1 cellular context compared by ENCODE assay signal in the genomic region with DNA sequence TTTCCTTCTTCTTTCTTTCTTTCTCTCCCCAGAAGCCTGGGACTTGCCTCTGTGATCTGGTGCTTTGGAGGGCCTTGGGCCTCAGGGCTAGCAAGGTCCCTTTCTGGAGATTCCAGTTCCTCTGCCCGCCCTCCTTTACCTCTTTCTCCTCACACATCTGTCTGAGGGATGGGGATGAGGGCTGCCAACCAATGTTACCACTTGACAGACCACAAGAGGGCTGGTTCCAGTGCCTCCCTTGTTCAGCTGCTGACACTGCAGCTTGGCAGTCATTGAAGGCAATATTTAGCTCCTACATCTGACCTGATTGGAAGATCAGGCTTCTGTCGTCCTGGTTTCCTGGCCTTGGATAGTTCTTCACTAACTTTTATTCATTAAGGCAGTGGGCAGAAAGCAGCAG.
TF ChIP-seq lines count a peak whose summit lies in the region.

No MANE protein-coding gene starts in this region.

TF ChIP-seq in HepG2, 621 proteins besides CTCF, POLR2A, EP300 and RAD21:
- TF ChIP-seq, protein P1, sequence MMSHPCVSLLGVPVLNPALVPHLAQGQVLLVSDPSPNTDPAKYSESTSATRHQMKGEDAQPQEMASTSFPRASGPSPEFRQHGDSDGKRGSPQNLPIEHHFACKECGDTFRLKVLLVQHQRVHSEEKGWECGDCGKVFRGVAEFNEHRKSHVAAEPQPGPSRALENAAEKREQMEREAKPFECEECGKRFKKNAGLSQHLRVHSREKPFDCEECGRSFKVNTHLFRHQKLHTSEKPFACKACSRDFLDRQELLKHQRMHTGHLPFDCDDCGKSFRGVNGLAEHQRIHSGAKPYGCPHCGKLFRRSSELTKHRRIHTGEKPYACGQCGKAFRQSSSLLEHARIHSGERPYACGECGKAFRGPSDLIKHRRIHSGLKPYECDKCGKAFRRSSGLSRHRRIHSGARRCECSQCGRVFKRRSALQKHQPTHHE (CRISPR knock-in tag; IDR thresholded peaks at IDR 0.05; ENCODE audit: borderline replicate concordance): no peak
- no peak for TF ChIP-seq RARG (CRISPR knock-in tag; IDR thresholded peaks at IDR 0.05; ENCODE audit: low read depth)
- no peak for TF ChIP-seq ZZZ3 (CRISPR knock-in tag; IDR thresholded peaks at IDR 0.05; ENCODE audit: borderline replicate concordance)
- TF ChIP-seq MAFF (IDR thresholded peaks at IDR 0.05; ENCODE audit: low read depth, low read length): peak; percentile 74
- peak; percentile 57 to 63 for TF ChIP-seq MAFK (conservative IDR thresholded peaks at IDR 0.05 in 1 of 2, IDR thresholded peaks at IDR 0.05 in 1 of 2; ENCODE audit: low read length in 2 of 2)
- TF ChIP-seq ZEB1 (IDR thresholded peaks at IDR 0.05; ENCODE audit: insufficient replicate concordance, low read depth): no peak
- no peak for TF ChIP-seq ZNF777 (CRISPR knock-in tag; IDR thresholded peaks at IDR 0.05)
- TF ChIP-seq, protein P2, sequence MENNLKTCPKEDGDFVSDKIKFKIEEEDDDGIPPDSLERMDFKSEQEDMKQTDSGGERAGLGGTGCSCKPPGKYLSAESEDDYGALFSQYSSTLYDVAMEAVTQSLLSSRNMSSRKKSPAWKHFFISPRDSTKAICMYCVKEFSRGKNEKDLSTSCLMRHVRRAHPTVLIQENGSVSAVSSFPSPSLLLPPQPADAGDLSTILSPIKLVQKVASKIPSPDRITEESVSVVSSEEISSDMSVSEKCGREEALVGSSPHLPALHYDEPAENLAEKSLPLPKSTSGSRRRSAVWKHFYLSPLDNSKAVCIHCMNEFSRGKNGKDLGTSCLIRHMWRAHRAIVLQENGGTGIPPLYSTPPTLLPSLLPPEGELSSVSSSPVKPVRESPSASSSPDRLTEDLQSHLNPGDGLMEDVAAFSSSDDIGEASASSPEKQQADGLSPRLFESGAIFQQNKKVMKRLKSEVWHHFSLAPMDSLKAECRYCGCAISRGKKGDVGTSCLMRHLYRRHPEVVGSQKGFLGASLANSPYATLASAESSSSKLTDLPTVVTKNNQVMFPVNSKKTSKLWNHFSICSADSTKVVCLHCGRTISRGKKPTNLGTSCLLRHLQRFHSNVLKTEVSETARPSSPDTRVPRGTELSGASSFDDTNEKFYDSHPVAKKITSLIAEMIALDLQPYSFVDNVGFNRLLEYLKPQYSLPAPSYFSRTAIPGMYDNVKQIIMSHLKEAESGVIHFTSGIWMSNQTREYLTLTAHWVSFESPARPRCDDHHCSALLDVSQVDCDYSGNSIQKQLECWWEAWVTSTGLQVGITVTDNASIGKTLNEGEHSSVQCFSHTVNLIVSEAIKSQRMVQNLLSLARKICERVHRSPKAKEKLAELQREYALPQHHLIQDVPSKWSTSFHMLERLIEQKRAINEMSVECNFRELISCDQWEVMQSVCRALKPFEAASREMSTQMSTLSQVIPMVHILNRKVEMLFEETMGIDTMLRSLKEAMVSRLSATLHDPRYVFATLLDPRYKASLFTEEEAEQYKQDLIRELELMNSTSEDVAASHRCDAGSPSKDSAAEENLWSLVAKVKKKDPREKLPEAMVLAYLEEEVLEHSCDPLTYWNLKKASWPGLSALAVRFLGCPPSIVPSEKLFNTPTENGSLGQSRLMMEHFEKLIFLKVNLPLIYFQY (CRISPR knock-in tag; IDR thresholded peaks at IDR 0.05; ENCODE audit: borderline replicate concordance): no peak
- TF ChIP-seq, protein P3, sequence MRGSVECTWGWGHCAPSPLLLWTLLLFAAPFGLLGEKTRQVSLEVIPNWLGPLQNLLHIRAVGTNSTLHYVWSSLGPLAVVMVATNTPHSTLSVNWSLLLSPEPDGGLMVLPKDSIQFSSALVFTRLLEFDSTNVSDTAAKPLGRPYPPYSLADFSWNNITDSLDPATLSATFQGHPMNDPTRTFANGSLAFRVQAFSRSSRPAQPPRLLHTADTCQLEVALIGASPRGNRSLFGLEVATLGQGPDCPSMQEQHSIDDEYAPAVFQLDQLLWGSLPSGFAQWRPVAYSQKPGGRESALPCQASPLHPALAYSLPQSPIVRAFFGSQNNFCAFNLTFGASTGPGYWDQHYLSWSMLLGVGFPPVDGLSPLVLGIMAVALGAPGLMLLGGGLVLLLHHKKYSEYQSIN (CRISPR knock-in tag; IDR thresholded peaks at IDR 0.05; ENCODE audit: borderline replicate concordance): no peak
- TF ChIP-seq ZNF615 (CRISPR knock-in tag; IDR thresholded peaks at IDR 0.05; ENCODE audit: borderline replicate concordance): no peak
- no peak for TF ChIP-seq ZNF766 (CRISPR knock-in tag; IDR thresholded peaks at IDR 0.05; ENCODE audit: borderline replicate concordance)
- TF ChIP-seq NRL (CRISPR knock-in tag; IDR thresholded peaks at IDR 0.05; ENCODE audit: borderline replicate concordance): no peak
- no peak for TF ChIP-seq SIX1 (CRISPR knock-in tag; IDR thresholded peaks at IDR 0.05; ENCODE audit: borderline replicate concordance)
- TF ChIP-seq ZNF263 (CRISPR knock-in tag; IDR thresholded peaks at IDR 0.05): peak; percentile 18; the same call in 1 of the 2 replicates
- no peak; the same call in 1 of the 2 replicates for TF ChIP-seq STAG1 (CRISPR knock-in tag; IDR thresholded peaks at IDR 0.05)
- TF ChIP-seq SMC3 (IDR thresholded peaks at IDR 0.05; ENCODE audit: low read length): peak; percentile 57; the same call in 1 of the 2 replicates
- TF ChIP-seq RAD51 (IDR thresholded peaks at IDR 0.05; ENCODE audit: borderline replicate concordance): no peak
- no peak for TF ChIP-seq ZNF746 (CRISPR knock-in tag; IDR thresholded peaks at IDR 0.05)
